In the genomic region with DNA sequence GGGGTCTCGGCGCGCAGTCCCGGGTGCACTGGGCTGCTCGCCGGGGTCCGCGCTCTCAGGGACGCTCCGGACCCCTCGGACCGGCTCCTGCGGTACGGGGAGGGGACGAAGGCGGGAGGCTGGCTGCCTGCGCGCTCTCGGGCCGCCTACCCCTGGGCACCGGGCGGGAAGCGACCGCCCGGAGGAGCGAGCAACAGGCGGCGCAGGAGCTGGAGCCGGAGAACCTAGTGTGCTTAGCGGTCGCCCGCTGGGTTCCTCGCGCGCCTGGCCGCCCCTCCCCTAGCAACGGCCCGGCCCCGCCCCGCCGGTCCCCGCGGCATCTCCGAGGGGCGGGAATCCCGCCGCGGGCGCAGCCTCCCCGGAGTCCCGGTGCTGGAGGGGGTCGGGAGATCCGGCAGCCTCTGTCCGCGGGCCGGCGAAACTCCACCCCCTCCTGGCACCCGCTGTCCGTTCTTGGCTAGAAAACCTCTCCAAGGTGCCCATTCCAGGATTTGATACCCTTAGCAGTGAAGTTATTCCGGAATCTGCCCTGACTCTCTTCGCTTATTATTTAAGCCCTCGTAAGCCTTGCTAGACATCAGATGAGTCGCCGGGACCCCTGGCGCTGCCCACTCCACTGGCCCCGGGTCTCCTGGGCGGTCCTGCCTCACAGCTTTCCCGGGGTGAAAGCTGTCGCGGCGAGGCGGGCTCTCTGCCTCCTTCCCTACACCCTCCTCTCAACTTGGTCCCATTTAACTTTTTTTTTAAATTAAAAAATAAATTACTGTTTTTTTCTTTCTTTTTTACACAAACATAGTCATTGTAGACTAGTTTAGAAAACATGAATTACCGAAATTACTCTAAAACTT, we compare ENCODE assay signal across 1 cellular context.
TF ChIP-seq lines count a peak whose summit lies in the region.

A gene (minus strand): TSS at position 231 of the 848 bp plus-strand sequence. CDS start 246 bp downstream, outside the sequence.

TF ChIP-seq in H1, 55 proteins besides CTCF, POLR2A, EP300 and RAD21:
- no peak for TF ChIP-seq POLR2AphosphoS5 (IDR thresholded peaks at IDR 0.05; ENCODE audit: low read depth, low read length)
- peak; percentile 73 for TF ChIP-seq KDM4A (IDR thresholded peaks at IDR 0.05; ENCODE audit: low read depth, low read length, severe bottlenecking)
- no peak for TF ChIP-seq CBX8 (IDR thresholded peaks at IDR 0.05; ENCODE audit: borderline replicate concordance, low read depth, low read length)
- no peak for TF ChIP-seq EGR1 (IDR thresholded peaks at IDR 0.05; ENCODE audit: borderline replicate concordance, low read depth, low read length)
- no peak for TF ChIP-seq CREB1 (IDR thresholded peaks at IDR 0.05)
- no peak for TF ChIP-seq JUN (IDR thresholded peaks at IDR 0.05; ENCODE audit: low read depth, low read length)
- TF ChIP-seq RNF2 (IDR thresholded peaks at IDR 0.05; ENCODE audit: borderline replicate concordance, low read depth, low read length, missing control alignments, poor library complexity, severe bottlenecking), result no peak
- TF ChIP-seq EZH2 (IDR thresholded peaks at IDR 0.05; ENCODE audit: low read depth, low read length, severe bottlenecking), result peak; percentile 30
- TF ChIP-seq, protein P1, sequence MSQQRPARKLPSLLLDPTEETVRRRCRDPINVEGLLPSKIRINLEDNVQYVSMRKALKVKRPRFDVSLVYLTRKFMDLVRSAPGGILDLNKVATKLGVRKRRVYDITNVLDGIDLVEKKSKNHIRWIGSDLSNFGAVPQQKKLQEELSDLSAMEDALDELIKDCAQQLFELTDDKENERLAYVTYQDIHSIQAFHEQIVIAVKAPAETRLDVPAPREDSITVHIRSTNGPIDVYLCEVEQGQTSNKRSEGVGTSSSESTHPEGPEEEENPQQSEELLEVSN (IDR thresholded peaks at IDR 0.05), result no peak; the same call in 1 of the 2 replicates
- TF ChIP-seq KDM5A (IDR thresholded peaks at IDR 0.05; ENCODE audit: low read length), result no peak
- TF ChIP-seq TCF12 (IDR thresholded peaks at IDR 0.05; ENCODE audit: low read depth, low read length), result no peak
- no peak for TF ChIP-seq HDAC2 (IDR thresholded peaks at IDR 0.05; ENCODE audit: borderline replicate concordance in 1 of 2, low read depth in 2 of 2, low read length in 2 of 2)
- peak; percentile 53; the same call in 1 of the 2 replicates for TF ChIP-seq SUZ12 (IDR thresholded peaks at IDR 0.05; ENCODE audit: low read length)
- no peak for TF ChIP-seq RXRA (IDR thresholded peaks at IDR 0.05; ENCODE audit: insufficient read depth, low read depth, low read length)
- TF ChIP-seq, protein P2, sequence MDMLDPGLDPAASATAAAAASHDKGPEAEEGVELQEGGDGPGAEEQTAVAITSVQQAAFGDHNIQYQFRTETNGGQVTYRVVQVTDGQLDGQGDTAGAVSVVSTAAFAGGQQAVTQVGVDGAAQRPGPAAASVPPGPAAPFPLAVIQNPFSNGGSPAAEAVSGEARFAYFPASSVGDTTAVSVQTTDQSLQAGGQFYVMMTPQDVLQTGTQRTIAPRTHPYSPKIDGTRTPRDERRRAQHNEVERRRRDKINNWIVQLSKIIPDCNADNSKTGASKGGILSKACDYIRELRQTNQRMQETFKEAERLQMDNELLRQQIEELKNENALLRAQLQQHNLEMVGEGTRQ (IDR thresholded peaks at IDR 0.05; ENCODE audit: low read length), result no peak
- TF ChIP-seq TAF7 (optimal IDR thresholded peaks at IDR 0.05; ENCODE audit: borderline replicate concordance, low read depth, low read length), result no peak
- TF ChIP-seq, protein P3, sequence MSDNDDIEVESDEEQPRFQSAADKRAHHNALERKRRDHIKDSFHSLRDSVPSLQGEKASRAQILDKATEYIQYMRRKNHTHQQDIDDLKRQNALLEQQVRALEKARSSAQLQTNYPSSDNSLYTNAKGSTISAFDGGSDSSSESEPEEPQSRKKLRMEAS (IDR thresholded peaks at IDR 0.05), result no peak
- no peak for TF ChIP-seq FOSL1 (IDR thresholded peaks at IDR 0.05; ENCODE audit: insufficient read depth, low read depth, low read length)
- TF ChIP-seq SP2 (IDR thresholded peaks at IDR 0.05; ENCODE audit: low read length), result no peak
- no peak for TF ChIP-seq YY1 (IDR thresholded peaks at IDR 0.05; ENCODE audit: low read depth, low read length)
- no peak for TF ChIP-seq RBBP5 (IDR thresholded peaks at IDR 0.05; ENCODE audit: borderline replicate concordance, low read depth, low read length)
- no peak for TF ChIP-seq ASH2L (IDR thresholded peaks at IDR 0.05; ENCODE audit: low read length)
TF ChIP-seq in H1: peak in this region for 3.
